Comparison of ENCODE assay signal across 8 cellular contexts in genomic region chr4:2797545-2798305, GRCh38. TPM values are rescaled to one million over a fixed set of nuclear protein-coding genes. Genes with fewer than 3 reads are reported as not detected.
A peak's percentile ranks its signal among the peaks of the same experiment; 100 is the strongest.
DNase-seq lines count a peak whose midpoint lies in the region; ATAC-seq and TF ChIP-seq lines count a peak whose summit lies in the region.

No MANE protein-coding gene starts in this region.

- peaks cover 0 to 16% of the 10 kb centered on the region in 2 donors for H3K4me1 ChIP-seq in uterus

- DNase-seq in activated gamma-delta T cell treated with Interleukin-2 at 50 U/mL for 16 hours (peak; percentile 26), activated gamma-delta T cell (lab: John Stamatoyannopoulos, UW) (no peak), mesothelial cell of epicardium (ENCODE audit: low spot score in 2 of 2, unreplicated experiment in 2 of 2) (no peak), uterus (peak in 1 of 2 donors; percentile 13), NCI-H2227 (lab: John Stamatoyannopoulos, UW; ENCODE audit: unreplicated experiment) (no peak), cerebellum (ENCODE audit: low spot score) (no peak), NCI-H1417 (lab: John Stamatoyannopoulos, UW) (no peak)
- DNase-seq in activated naive CD8-positive, alpha-beta T cell treated with anti-CD3 and anti-CD28 coated beads, Interleukin-2, amount 50 U/mL, for 24 hours, result no peak

- no peak for TF ChIP-seq POLR2A in uterus (IDR thresholded peaks at IDR 0.05)

- H3K27ac ChIP-seq in uterus, result peak overlapping the region; percentile 74 to 84

- no peak for TF ChIP-seq CTCF in mesothelial cell of epicardium (IDR thresholded peaks at IDR 0.05; ENCODE audit: unreplicated experiment)
- no peak for TF ChIP-seq CTCF in uterus (IDR thresholded peaks at IDR 0.05)

- H3K27me3 ChIP-seq in uterus, result no peaks in the 10 kb centered on the region

- no peaks in the 10 kb centered on the region for H3K9me3 ChIP-seq in uterus

- H3K36me3 ChIP-seq in uterus, result no peaks in the 10 kb centered on the region

- H3K27ac Mint-ChIP-seq in activated naive CD8-positive, alpha-beta T cell treated with anti-CD3 and anti-CD28 coated beads, Interleukin-2, amount 50 U/mL, for 24 hours, result peak overlapping the region; percentile 84
- H3K27ac Mint-ChIP-seq in mesothelial cell of epicardium, result peak overlapping the region; percentile 70

- peak overlapping the region; percentile 75 for H3K4me3 Mint-ChIP-seq in activated naive CD8-positive, alpha-beta T cell treated with anti-CD3 and anti-CD28 coated beads, Interleukin-2, amount 50 U/mL, for 24 hours
- no peak overlapping the region for H3K4me3 Mint-ChIP-seq in mesothelial cell of epicardium

- no peak overlapping the region for H3K4me3 ChIP-seq in uterus

- intact Hi-C loops in uterus (cut with DNase I; ENCODE audit: low total_unique reads), result no loop called here

- peak; percentile 60 for ATAC-seq in activated naive CD8-positive, alpha-beta T cell treated with anti-CD3 and anti-CD28 coated beads, Interleukin-2, amount 50 U/mL, for 24 hours

- H3K27me3 Mint-ChIP-seq in activated naive CD8-positive, alpha-beta T cell treated with anti-CD3 and anti-CD28 coated beads, Interleukin-2, amount 50 U/mL, for 24 hours, result no peaks in the 10 kb centered on the region
- H3K27me3 Mint-ChIP-seq in mesothelial cell of epicardium (ENCODE audit: low read depth), result peaks cover 6% of the 10 kb centered on the region

- H3K4me1 Mint-ChIP-seq in activated naive CD8-positive, alpha-beta T cell treated with anti-CD3 and anti-CD28 coated beads, Interleukin-2, amount 50 U/mL, for 24 hours, result peaks cover 67% of the 10 kb centered on the region
- H3K4me1 Mint-ChIP-seq in mesothelial cell of epicardium, result peaks cover 40% of the 10 kb centered on the region

- no peaks in the 10 kb centered on the region for H3K36me3 Mint-ChIP-seq in activated naive CD8-positive, alpha-beta T cell treated with anti-CD3 and anti-CD28 coated beads, Interleukin-2, amount 50 U/mL, for 24 hours (ENCODE audit: low read depth)
- no peaks in the 10 kb centered on the region for H3K36me3 Mint-ChIP-seq in mesothelial cell of epicardium

- H3K9me3 Mint-ChIP-seq in activated naive CD8-positive, alpha-beta T cell treated with anti-CD3 and anti-CD28 coated beads, Interleukin-2, amount 50 U/mL, for 24 hours, result no peaks in the 10 kb centered on the region
- H3K9me3 Mint-ChIP-seq in mesothelial cell of epicardium, result no peaks in the 10 kb centered on the region

RNA-seq across cellular contexts. Expression of gene SH3BP2, which starts 4.8 kb away (rescaled TPM):
- total RNA-seq in mesothelial cell of epicardium, result 72.9 to 79.0 TPM (median 76.7 TPM) in 3 replicates
- 10 to 100 TPM in 3 of 4 donors, 1 to 10 TPM in 1; 6.4 to 50.0 (median 29.3) TPM for total RNA-seq in uterus
- 31.2 TPM for total RNA-seq in cerebellum

RNA-seq across cellular contexts. Expression of gene TNIP2, which starts 41.6 kb away (rescaled TPM):
- total RNA-seq in mesothelial cell of epicardium (23.8 to 25.9 TPM (median 25.0 TPM) in 3 replicates), uterus (10 to 100 TPM; 27.6 to 50.0 (median 36.1) TPM), cerebellum (6.8 TPM)

RNA-seq across cellular contexts. Expression of gene ADD1, which starts 45.9 kb away (rescaled TPM):
- total RNA-seq in mesothelial cell of epicardium (277 to 297 TPM (median 287 TPM) in 3 replicates), uterus (100 to 1,000 TPM; 161 to 403 (median 225) TPM), cerebellum (201 TPM)
